Comparison of ENCODE assay signal across 1 cellular context in the genomic region with DNA sequence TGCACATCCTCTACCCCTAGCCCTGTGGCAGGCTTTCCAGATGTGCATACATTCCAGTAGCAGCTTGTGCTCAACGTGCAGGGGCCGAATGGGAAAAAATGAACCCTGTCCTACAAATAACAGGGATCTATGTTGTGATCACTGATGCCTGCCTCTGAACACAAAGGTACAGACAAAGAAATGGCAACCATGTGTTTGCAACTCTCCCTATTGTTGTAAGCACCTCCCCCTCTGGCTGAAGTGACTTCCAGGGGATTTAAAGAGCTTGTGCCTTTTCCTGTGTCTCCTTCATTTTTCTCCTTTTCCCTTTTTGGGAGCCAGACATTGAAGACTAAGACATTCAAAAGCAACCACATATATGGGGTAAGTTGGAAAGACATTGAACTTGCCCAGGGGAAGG.
TF ChIP-seq lines count a peak whose summit lies in the region.

No MANE protein-coding gene starts in this region.

TF ChIP-seq in IMR-90, 13 proteins besides CTCF, POLR2A, EP300 and RAD21:
- TF ChIP-seq RFX5 (IDR thresholded peaks at IDR 0.05; ENCODE audit: low read depth, low read length), result no peak
- TF ChIP-seq, protein P1, sequence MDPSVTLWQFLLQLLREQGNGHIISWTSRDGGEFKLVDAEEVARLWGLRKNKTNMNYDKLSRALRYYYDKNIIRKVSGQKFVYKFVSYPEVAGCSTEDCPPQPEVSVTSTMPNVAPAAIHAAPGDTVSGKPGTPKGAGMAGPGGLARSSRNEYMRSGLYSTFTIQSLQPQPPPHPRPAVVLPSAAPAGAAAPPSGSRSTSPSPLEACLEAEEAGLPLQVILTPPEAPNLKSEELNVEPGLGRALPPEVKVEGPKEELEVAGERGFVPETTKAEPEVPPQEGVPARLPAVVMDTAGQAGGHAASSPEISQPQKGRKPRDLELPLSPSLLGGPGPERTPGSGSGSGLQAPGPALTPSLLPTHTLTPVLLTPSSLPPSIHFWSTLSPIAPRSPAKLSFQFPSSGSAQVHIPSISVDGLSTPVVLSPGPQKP (IDR thresholded peaks at IDR 0.05; ENCODE audit: borderline replicate concordance, low read depth, low read length), result no peak
- no peak for TF ChIP-seq FOS (IDR thresholded peaks at IDR 0.05; ENCODE audit: low read depth, low read length)
- no peak for TF ChIP-seq RCOR1 (IDR thresholded peaks at IDR 0.05; ENCODE audit: insufficient replicate concordance, low read length)
- TF ChIP-seq NFE2L2 (IDR thresholded peaks at IDR 0.05; ENCODE audit: low read depth, low read length), result no peak
- no peak for TF ChIP-seq BHLHE40 (IDR thresholded peaks at IDR 0.05; ENCODE audit: low read depth, low read length)
- TF ChIP-seq, protein P2, sequence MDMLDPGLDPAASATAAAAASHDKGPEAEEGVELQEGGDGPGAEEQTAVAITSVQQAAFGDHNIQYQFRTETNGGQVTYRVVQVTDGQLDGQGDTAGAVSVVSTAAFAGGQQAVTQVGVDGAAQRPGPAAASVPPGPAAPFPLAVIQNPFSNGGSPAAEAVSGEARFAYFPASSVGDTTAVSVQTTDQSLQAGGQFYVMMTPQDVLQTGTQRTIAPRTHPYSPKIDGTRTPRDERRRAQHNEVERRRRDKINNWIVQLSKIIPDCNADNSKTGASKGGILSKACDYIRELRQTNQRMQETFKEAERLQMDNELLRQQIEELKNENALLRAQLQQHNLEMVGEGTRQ (IDR thresholded peaks at IDR 0.05; ENCODE audit: low read depth, low read length), result no peak
- no peak for TF ChIP-seq CEBPB (IDR thresholded peaks at IDR 0.05; ENCODE audit: low read depth, low read length)
- no peak for TF ChIP-seq MAZ (IDR thresholded peaks at IDR 0.05; ENCODE audit: borderline replicate concordance, low read depth, low read length)
- no peak for TF ChIP-seq MAFK (IDR thresholded peaks at IDR 0.05; ENCODE audit: low read depth, low read length)
- no peak for TF ChIP-seq CHD1 (IDR thresholded peaks at IDR 0.05; ENCODE audit: low read depth, low read length)
- TF ChIP-seq MXI1 (IDR thresholded peaks at IDR 0.05; ENCODE audit: borderline replicate concordance, low read depth, low read length), result no peak
- no peak for TF ChIP-seq SMC3 (IDR thresholded peaks at IDR 0.05; ENCODE audit: low read depth, low read length)
